In the genomic region with DNA sequence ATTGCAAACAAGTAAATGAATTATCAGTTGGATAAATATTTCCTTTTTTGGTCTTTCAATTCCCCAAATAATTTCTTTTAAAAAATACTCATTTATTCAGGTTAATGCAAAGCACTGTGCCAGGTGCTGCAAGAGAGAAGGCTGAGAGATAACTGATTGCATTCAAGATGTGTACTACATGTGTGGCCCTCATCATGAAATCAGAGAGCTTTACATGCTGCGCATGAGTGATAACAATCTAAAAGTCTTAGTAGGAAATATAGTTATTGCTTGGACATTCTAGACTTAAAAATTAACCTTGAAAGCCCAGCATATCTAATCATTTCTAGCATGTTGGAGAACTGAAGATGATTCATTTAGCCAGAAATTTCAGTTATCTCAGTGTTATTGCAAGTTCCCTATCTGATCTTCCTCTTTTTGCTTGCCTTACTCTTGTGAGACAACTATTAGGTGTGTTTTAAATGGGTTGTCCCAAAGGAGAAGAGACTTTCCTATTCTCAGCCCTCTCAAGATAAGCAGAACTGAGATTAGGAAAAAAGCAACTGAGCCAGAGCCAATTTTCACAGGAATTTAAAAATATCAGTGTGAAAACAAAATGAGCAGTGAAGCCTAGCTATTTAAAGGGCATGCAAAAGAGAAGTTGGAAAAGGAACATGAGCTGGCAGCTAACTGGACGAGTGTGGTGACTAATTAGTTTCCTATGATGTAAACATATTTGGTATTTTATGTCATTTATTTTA, we compare ENCODE assay signal across 1 cellular context.
TF ChIP-seq lines count a peak whose summit lies in the region.

No MANE protein-coding gene starts in this region.

TF ChIP-seq in GM23338, 12 proteins besides CTCF, POLR2A, EP300 and RAD21 (continued from another document):
- TF ChIP-seq, protein P1, sequence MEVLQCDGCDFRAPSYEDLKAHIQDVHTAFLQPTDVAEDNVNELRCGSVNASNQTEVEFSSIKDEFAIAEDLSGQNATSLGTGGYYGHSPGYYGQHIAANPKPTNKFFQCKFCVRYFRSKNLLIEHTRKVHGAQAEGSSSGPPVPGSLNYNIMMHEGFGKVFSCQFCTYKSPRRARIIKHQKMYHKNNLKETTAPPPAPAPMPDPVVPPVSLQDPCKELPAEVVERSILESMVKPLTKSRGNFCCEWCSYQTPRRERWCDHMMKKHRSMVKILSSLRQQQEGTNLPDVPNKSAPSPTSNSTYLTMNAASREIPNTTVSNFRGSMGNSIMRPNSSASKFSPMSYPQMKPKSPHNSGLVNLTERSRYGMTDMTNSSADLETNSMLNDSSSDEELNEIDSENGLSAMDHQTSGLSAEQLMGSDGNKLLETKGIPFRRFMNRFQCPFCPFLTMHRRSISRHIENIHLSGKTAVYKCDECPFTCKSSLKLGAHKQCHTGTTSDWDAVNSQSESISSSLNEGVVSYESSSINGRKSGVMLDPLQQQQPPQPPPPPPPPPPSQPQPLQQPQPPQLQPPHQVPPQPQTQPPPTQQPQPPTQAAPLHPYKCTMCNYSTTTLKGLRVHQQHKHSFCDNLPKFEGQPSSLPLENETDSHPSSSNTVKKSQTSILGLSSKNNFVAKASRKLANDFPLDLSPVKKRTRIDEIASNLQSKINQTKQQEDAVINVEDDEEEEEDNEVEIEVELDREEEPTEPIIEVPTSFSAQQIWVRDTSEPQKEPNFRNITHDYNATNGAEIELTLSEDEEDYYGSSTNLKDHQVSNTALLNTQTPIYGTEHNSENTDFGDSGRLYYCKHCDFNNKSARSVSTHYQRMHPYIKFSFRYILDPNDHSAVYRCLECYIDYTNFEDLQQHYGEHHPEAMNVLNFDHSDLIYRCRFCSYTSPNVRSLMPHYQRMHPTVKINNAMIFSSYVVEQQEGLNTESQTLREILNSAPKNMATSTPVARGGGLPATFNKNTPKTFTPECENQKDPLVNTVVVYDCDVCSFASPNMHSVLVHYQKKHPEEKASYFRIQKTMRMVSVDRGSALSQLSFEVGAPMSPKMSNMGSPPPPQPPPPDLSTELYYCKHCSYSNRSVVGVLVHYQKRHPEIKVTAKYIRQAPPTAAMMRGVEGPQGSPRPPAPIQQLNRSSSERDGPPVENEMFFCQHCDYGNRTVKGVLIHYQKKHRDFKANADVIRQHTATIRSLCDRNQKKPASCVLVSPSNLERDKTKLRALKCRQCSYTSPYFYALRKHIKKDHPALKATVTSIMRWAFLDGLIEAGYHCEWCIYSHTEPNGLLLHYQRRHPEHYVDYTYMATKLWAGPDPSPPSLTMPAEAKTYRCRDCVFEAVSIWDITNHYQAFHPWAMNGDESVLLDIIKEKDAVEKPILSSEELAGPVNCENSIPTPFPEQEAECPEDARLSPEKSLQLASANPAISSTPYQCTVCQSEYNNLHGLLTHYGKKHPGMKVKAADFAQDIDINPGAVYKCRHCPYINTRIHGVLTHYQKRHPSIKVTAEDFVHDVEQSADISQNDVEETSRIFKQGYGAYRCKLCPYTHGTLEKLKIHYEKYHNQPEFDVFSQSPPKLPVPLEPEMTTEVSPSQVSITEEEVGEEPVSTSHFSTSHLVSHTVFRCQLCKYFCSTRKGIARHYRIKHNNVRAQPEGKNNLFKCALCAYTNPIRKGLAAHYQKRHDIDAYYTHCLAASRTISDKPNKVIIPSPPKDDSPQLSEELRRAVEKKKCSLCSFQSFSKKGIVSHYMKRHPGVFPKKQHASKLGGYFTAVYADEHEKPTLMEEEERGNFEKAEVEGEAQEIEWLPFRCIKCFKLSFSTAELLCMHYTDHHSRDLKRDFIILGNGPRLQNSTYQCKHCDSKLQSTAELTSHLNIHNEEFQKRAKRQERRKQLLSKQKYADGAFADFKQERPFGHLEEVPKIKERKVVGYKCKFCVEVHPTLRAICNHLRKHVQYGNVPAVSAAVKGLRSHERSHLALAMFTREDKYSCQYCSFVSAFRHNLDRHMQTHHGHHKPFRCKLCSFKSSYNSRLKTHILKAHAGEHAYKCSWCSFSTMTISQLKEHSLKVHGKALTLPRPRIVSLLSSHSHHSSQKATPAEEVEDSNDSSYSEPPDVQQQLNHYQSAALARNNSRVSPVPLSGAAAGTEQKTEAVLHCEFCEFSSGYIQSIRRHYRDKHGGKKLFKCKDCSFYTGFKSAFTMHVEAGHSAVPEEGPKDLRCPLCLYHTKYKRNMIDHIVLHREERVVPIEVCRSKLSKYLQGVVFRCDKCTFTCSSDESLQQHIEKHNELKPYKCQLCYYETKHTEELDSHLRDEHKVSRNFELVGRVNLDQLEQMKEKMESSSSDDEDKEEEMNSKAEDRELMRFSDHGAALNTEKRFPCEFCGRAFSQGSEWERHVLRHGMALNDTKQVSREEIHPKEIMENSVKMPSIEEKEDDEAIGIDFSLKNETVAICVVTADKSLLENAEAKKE (CRISPR knock-in tag; IDR thresholded peaks at IDR 0.05), result no peak
- TF ChIP-seq ZNF331 (CRISPR knock-in tag; IDR thresholded peaks at IDR 0.05; ENCODE audit: low read depth), result no peak
- no peak for TF ChIP-seq NANOG (IDR thresholded peaks at IDR 0.05; ENCODE audit: borderline replicate concordance)
- no peak for TF ChIP-seq STAT1 (IDR thresholded peaks at IDR 0.05; ENCODE audit: unreplicated experiment)
- TF ChIP-seq JUNB (IDR thresholded peaks at IDR 0.05; ENCODE audit: unreplicated experiment), result no peak
- TF ChIP-seq EZH2 (IDR thresholded peaks at IDR 0.05; ENCODE audit: low read depth, unreplicated experiment), result no peak
- TF ChIP-seq CREB1 (CRISPR knock-in tag; IDR thresholded peaks at IDR 0.05; ENCODE audit: low read depth), result no peak
- TF ChIP-seq, protein P2, sequence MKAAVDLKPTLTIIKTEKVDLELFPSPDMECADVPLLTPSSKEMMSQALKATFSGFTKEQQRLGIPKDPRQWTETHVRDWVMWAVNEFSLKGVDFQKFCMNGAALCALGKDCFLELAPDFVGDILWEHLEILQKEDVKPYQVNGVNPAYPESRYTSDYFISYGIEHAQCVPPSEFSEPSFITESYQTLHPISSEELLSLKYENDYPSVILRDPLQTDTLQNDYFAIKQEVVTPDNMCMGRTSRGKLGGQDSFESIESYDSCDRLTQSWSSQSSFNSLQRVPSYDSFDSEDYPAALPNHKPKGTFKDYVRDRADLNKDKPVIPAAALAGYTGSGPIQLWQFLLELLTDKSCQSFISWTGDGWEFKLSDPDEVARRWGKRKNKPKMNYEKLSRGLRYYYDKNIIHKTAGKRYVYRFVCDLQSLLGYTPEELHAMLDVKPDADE (IDR thresholded peaks at IDR 0.05), result no peak
- TF ChIP-seq EZH2phosphoT487 (IDR thresholded peaks at IDR 0.05; ENCODE audit: unreplicated experiment), result no peak
- TF ChIP-seq ZNF114 (CRISPR knock-in tag; IDR thresholded peaks at IDR 0.05), result no peak
